ENCODE assay signal across 13 cellular contexts in the genomic region with DNA sequence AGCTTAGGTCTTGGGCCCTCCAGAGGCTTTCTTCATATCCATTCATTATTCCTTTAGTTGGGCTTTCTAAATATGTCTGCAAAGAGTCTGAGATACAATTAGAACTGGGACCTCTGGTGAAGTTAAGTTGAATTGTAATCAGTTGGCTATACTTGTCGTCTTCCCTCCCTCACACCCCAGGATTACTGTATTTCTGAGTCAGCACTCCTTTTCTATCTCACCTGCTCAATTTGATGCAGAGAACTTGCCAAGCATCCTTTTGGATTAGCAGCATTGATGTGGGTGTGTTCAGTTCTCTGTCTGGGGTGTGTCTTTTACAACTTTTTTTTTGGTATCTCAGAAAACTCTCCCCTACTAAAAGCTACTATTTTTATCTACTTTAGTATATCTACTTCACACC. TPM values are rescaled to one million over a fixed set of nuclear protein-coding genes. Genes with fewer than 3 reads are reported as not detected.
DNase-seq lines count a peak whose midpoint lies in the region; ATAC-seq and TF ChIP-seq lines count a peak whose summit lies in the region.
"Had no signal": no experiment of that assay in that cellular context is flagged by ENCODE, and none has a peak within 500 bp of the region (broad histone marks: within the 10 kb centered on the region; RNA-seq: fewer than 3 reads in every experiment).

No MANE protein-coding gene starts in this region.

- ATAC-seq in lung (ENCODE audit: insufficient read depth, low FRiP score) (no peak), HG03095 (IDR thresholded peaks at IDR 0.05; ENCODE audit: unreplicated experiment) (no peak)
- ATAC-seq: activated CD4-positive, CD25-positive, alpha-beta regulatory T cell treated with anti-CD3 and anti-CD28 coated beads, Interleukin-2, amount 50 U/mL, for 24 hours; GM12878 had no signal

- TF ChIP-seq CTCF in lung (IDR thresholded peaks at IDR 0.05; ENCODE audit: control extremely low read depth, extremely low read depth): no peak

- WGBS in lung, 2 donors: 30 to 58% methylated on average over 1 of the region's 1 CpG

- H3K4me1 ChIP-seq in HUES6 (ENCODE audit: control insufficient read depth, insufficient read depth, low read length): peaks cover 81% of the 10 kb centered on the region
- peaks cover 22 to 73% of the 10 kb centered on the region in 2 donors for H3K4me1 ChIP-seq in lung (ENCODE audit: control insufficient read depth in 2 of 2, insufficient read depth in 2 of 2, low read length in 2 of 2)
- peaks cover 18 to 91% (median 75%) of the 10 kb centered on the region in 5 donors for H3K4me1 ChIP-seq in subcutaneous abdominal adipose tissue (ENCODE audit: control insufficient read depth in 5 of 5, insufficient read depth in 5 of 5, low read length in 5 of 5)

- H3K36me3 ChIP-seq in HUES6 (ENCODE audit: control insufficient read depth, insufficient read depth, low read length): no peaks in the 10 kb centered on the region
- peaks cover 0 to 4% of the 10 kb centered on the region in 2 donors for H3K36me3 ChIP-seq in lung (ENCODE audit: control insufficient read depth in 2 of 2, insufficient read depth in 2 of 2, low read length in 2 of 2)
- peaks cover 0 to 3% (median 0%) of the 10 kb centered on the region in 5 donors for H3K36me3 ChIP-seq in subcutaneous abdominal adipose tissue (ENCODE audit: control insufficient read depth in 5 of 5, insufficient read depth in 5 of 5, low read length in 5 of 5)

- H3K9me3 ChIP-seq in HUES6 (ENCODE audit: control insufficient read depth, insufficient read depth, low read depth, low read length): no peaks in the 10 kb centered on the region
- no peaks in the 10 kb centered on the region for H3K9me3 ChIP-seq in lung (ENCODE audit: control insufficient read depth in 2 of 2, insufficient read depth in 1 of 2, low read length in 1 of 2)
- no peaks in the 10 kb centered on the region for H3K9me3 ChIP-seq in subcutaneous abdominal adipose tissue (ENCODE audit: control insufficient read depth in 5 of 5, low read length in 5 of 5)

- H3K27me3 ChIP-seq in HUES6 (ENCODE audit: control insufficient read depth, insufficient read depth, low read length) (no peaks in the 10 kb centered on the region), lung (ENCODE audit: control insufficient read depth, insufficient read depth) (no peaks in the 10 kb centered on the region), subcutaneous abdominal adipose tissue (ENCODE audit: control insufficient read depth in 5 of 5, insufficient read depth in 4 of 5, low read length in 5 of 5) (no peaks in the 10 kb centered on the region)

- peak overlapping the region; percentile 13 for H3K9ac ChIP-seq in HUES6 (ENCODE audit: low read length)
- H3K9ac ChIP-seq in subcutaneous abdominal adipose tissue (ENCODE audit: low read length in 5 of 5): peak overlapping the region in 1 of 5 donors; percentile 33

- peak in 9 of 61 donors; percentile 5 to 86 (median 19) for DNase-seq in caudate nucleus (lab: John Stamatoyannopoulos, UW)
- no peak for DNase-seq in lung (ENCODE audit: low spot score)
- no peak for DNase-seq in H4 (ENCODE audit: low spot score)
- no peak for DNase-seq in SK-N-DZ (ENCODE audit: low spot score)
- no peak for DNase-seq in middle frontal gyrus (ENCODE audit: extremely low spot score, low spot score)
- DNase-seq: COR-L47, naive B cell, NCI-H2107 had no signal

- 0 out of 2 replicates have a peak overlapping the region, but pooled peaks have one; percentile 0 for H3K4me3 ChIP-seq in HUES6 (ENCODE audit: low read depth, low read length)
- H3K4me3 ChIP-seq in lung: no peak overlapping the region
- H3K4me3 ChIP-seq in subcutaneous abdominal adipose tissue (ENCODE audit: low read depth in 1 of 5, low read length in 5 of 5): peak overlapping the region in 3 of 5 donors; percentile 36 to 46 (median 43)
- H3K4me3 ChIP-seq: GM12878 had no signal

- peak overlapping the region; percentile 97; the same call in 1 of the 2 replicates for H3K27ac ChIP-seq in HUES6 (ENCODE audit: low read depth, low read length)
- peak overlapping the region; percentile 39 for H3K27ac ChIP-seq in caudate nucleus (ENCODE audit: low read depth, low read length)
- peak overlapping the region; percentile 50 to 77 for H3K27ac ChIP-seq in lung (ENCODE audit: low read depth in 1 of 2, low read length in 1 of 2)
- peak overlapping the region; percentile 74 for H3K27ac ChIP-seq in subcutaneous abdominal adipose tissue (ENCODE audit: low read depth, low read length)

RNA-seq across cellular contexts. Expression of a gene that starts 15.0 kb away (rescaled TPM):
- total RNA-seq in lung: 100 to 1,000 TPM; 197 to 423 TPM
- 10 to 100 TPM; 36.5 to 59.9 TPM for polyA plus RNA-seq in lung
- total RNA-seq in H4 (2014; rRNA removed; shearing (Covaris generic)): 50.0 and 56.3 TPM in 2 replicates
- polyA plus RNA-seq in SK-N-DZ (2014; cell fraction: cytosol; rRNA removed): 35.1 and 43.0 TPM in 2 replicates
- polyA plus RNA-seq in SK-N-DZ (2014; cell fraction: nucleus; rRNA removed): 25.9 and 44.1 TPM in 2 replicates

RNA-seq across cellular contexts. Expression of a gene that starts 25.0 kb away (rescaled TPM):
- total RNA-seq in lung: not detected
- not detected for polyA plus RNA-seq in lung
- not detected in 2 replicates for total RNA-seq in H4 (2014; rRNA removed; shearing (Covaris generic))
- not detected in 2 replicates for polyA plus RNA-seq in SK-N-DZ (2014; cell fraction: cytosol; rRNA removed)
- polyA plus RNA-seq in SK-N-DZ (2014; cell fraction: nucleus; rRNA removed): not detected in 2 replicates
- total RNA-seq: GM12878 had no signal

RNA-seq across cellular contexts. Expression of a gene that starts 35.3 kb away (rescaled TPM):
- 100 to 1,000 TPM in 1 of 2 donors, 10 to 100 TPM in 1; 77.3 to 123 TPM for total RNA-seq in lung
- 100 to 1,000 TPM; 155 TPM for polyA plus RNA-seq in lung
- total RNA-seq in H4 (2014; rRNA removed; shearing (Covaris generic)): 218 and 298 TPM in 2 replicates
- polyA plus RNA-seq in SK-N-DZ (2014; cell fraction: cytosol; rRNA removed): 259 and 338 TPM in 2 replicates
- 206 and 247 TPM in 2 replicates for polyA plus RNA-seq in SK-N-DZ (2014; cell fraction: nucleus; rRNA removed)

Comparison
In these comparisons a context has a peak if more than half of its experiments do, and no peak if none do; other contexts are left out.
1. H3K27ac ChIP-seq: peak in every context shown above with its lines; median percentile 97 in HUES6; 74 in subcutaneous abdominal adipose tissue; 64 in lung; 39 in caudate nucleus.